ENCODE assay signal across 12 cellular contexts in genomic region chr1:10640079-10640578, GRCh38.
DNase-seq lines count a peak whose midpoint lies in the region; ATAC-seq and TF ChIP-seq lines count a peak whose summit lies in the region.
"Had no signal": no experiment of that assay in that cellular context is flagged by ENCODE, and none has a peak within 500 bp of the region (broad histone marks: within the 10 kb centered on the region; RNA-seq: fewer than 3 reads in every experiment).

No MANE protein-coding gene starts in this region.

- H3K36me3 ChIP-seq in heart right ventricle (peaks cover 0 to 69% (median 6%) of the 10 kb centered on the region in 9 donors), tibial artery (peaks cover 13 to 60% (median 26%) of the 10 kb centered on the region in 3 donors)

- WGBS in heart right ventricle, 2 donors, result 31 to 42% methylated on average over 17 of the region's 17 CpGs

- H3K9me3 ChIP-seq in heart right ventricle (no peaks in the 10 kb centered on the region), tibial artery (no peaks in the 10 kb centered on the region)

- intact Hi-C loops in heart right ventricle (cut with DNase I) (loop anchor here in 1 of 10 donors (10.0 kb wide), 1 partner anchor 125 kb away; no protein-coding TSS in a partner anchor), tibial artery (cut with DNase I; ENCODE audit: low total_unique reads) (no loop called here)

- H3K4me1 ChIP-seq in heart right ventricle, result peaks cover 11 to 36% (median 20%) of the 10 kb centered on the region in 9 donors
- peaks cover 0 to 49% (median 32%) of the 10 kb centered on the region in 4 donors for H3K4me1 ChIP-seq in tibial artery

- peak; percentile 43 to 83 (median 62) for ATAC-seq in heart right ventricle
- no peak for ATAC-seq in GM21367 (IDR thresholded peaks at IDR 0.05; ENCODE audit: unreplicated experiment)
- no peak for ATAC-seq in GM19463 (IDR thresholded peaks at IDR 0.05; ENCODE audit: unreplicated experiment)

- peak; percentile 93 for DNase-seq in NCI-H1092 (lab: John Stamatoyannopoulos, UW)
- peak; percentile 11 for DNase-seq in NCI-H748 treated with DMSO at 0.1 percent for 48 hours (lab: John Stamatoyannopoulos, UW)
- peak; percentile 47 to 70 for DNase-seq in heart right ventricle
- DNase-seq in tibial artery, result no peak
- no peak for DNase-seq in NCI-H774 (lab: John Stamatoyannopoulos, UW)
- DNase-seq: activated naive CD4-positive, alpha-beta T cell treated with Interleukin-2 at 50 U/mL for 16 hours; DND-41; SHP77 had no signal

- H3K27ac ChIP-seq in heart right ventricle (peak overlapping the region in 7 of 10 donors; percentile 4 to 62 (median 40)), tibial artery (peak overlapping the region; percentile 65 to 73)
- H3K27ac ChIP-seq: coronary artery had no signal

- no peak for TF ChIP-seq CTCF in heart right ventricle (IDR thresholded peaks at IDR 0.05)
- TF ChIP-seq CTCF in tibial artery (IDR thresholded peaks at IDR 0.05), result no peak

- no peak overlapping the region for H3K4me3 ChIP-seq in heart right ventricle
- no peak overlapping the region for H3K4me3 ChIP-seq in tibial artery
- H3K4me3 ChIP-seq: smooth muscle cell had no signal

- peaks cover 0 to 26% (median 0%) of the 10 kb centered on the region in 7 donors for H3K27me3 ChIP-seq in heart right ventricle
- no peaks in the 10 kb centered on the region for H3K27me3 ChIP-seq in tibial artery

Comparison
In these comparisons a context has a peak if more than half of its experiments do, and no peak if none do; other contexts are left out.
1. DNase-seq: peak in NCI-H1092 (single experiment), NCI-H748 treated with DMSO at 0.1 percent for 48 hours (single experiment) and heart right ventricle (2 of 2); none in tibial artery (0 of 2) and NCI-H774 (single experiment).
2. ATAC-seq: peak in heart right ventricle (8 of 8); none in GM21367 (single experiment) and GM19463 (single experiment).